ENCODE assay signal across 19 cellular contexts in genomic region chr3:176554791-176555330, GRCh38.
DNase-seq lines count a peak whose midpoint lies in the region; ATAC-seq lines count a peak whose summit lies in the region.
"Had no signal": no experiment of that assay in that cellular context is flagged by ENCODE, and none has a peak within 500 bp of the region (broad histone marks: within the 10 kb centered on the region; RNA-seq: fewer than 3 reads in every experiment).

No MANE protein-coding gene starts in this region.

- DNase-seq in NCI-H1417 (lab: John Stamatoyannopoulos, UW) (peak; percentile 10 to 19 (median 14)), NCI-H1417 treated with DMSO at 0.1 percent for 48 hours (lab: John Stamatoyannopoulos, UW) (no peak), HT1080 (ENCODE audit: low read depth) (peak; percentile 12), NCI-H526 treated with DMSO at 0.1 percent for 48 hours (lab: John Stamatoyannopoulos, UW) (peak; percentile 43), left kidney (ENCODE audit: low read depth, low spot score) (peak; percentile 74), LoVo (ENCODE audit: low spot score) (no peak)
- DNase-seq in activated naive CD4-positive, alpha-beta T cell treated with Interleukin-2 at 50 U/mL for 16 hours, result no peak
- DNase-seq: 8988T; BE2C; Caco-2; CD4-positive, alpha-beta T cell; DMS153; GOT3; NCI-H2029; NCI-H82; RPMI8226; SIG-M5 had no signal

- ATAC-seq in HG02571 (IDR thresholded peaks at IDR 0.05; ENCODE audit: unreplicated experiment), result no peak
- ATAC-seq: K562 had no signal

Comparison
In these comparisons a context has a peak if more than half of its experiments do, and no peak if none do; other contexts are left out.
1. DNase-seq: peak in NCI-H1417 (3 of 3), HT1080 (single experiment), NCI-H526 treated with DMSO at 0.1 percent for 48 hours (single experiment) and left kidney (single experiment); none in NCI-H1417 treated with DMSO at 0.1 percent for 48 hours (single experiment), activated naive CD4-positive, alpha-beta T cell treated with Interleukin-2 at 50 U/mL for 16 hours (single experiment) and LoVo (single experiment).